In the genomic region with DNA sequence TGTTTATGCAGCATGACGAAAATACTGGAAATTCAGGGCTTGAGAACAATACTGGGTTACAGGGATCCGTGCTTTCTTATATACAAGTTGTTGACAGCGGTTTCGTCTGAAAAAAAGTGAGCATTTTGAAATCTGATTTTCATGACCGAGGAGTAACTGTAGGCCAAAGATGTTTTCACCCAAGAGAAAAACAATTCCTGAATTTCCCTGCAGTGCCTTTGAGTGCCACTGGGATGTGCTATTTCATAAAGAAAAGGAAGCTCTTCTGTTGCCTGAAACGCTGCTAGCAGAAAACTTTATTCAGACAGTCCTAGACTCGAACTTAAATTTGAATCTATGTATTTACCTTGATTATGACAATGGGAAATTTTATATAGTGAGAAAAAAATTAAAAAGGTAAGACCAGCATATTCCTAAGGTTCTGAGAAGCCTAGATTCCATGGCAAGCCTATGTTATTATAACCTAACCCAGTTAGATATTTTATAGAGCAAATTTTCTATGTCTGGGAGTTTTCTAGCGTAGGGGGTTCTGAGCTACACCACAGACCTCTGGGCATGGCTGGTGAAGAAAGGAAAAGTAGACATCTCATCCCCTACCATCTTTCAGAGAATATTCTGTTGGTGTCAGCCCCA, we compare ENCODE assay signal across 8 cellular contexts. TPM values are rescaled to one million over a fixed set of nuclear protein-coding genes. Genes with fewer than 3 reads are reported as not detected.
A peak's percentile ranks its signal among the peaks of the same experiment; 100 is the strongest.
DNase-seq lines count a peak whose midpoint lies in the region; ATAC-seq and TF ChIP-seq lines count a peak whose summit lies in the region.

No MANE protein-coding gene starts in this region.

- no peaks in the 10 kb centered on the region for H3K9me3 ChIP-seq in fibroblast of lung (ENCODE audit: control insufficient read depth, insufficient read depth, low read depth, low read length)

- peaks cover 7% of the 10 kb centered on the region for H3K36me3 Mint-ChIP-seq in nephron progenitor cell (ENCODE audit: low read depth)

- H3K27me3 ChIP-seq in fibroblast of lung (ENCODE audit: control insufficient read depth, insufficient read depth, low read length), result no peaks in the 10 kb centered on the region

- ATAC-seq in Right ventricle myocardium inferior (peak; percentile 67), HG02610 (IDR thresholded peaks at IDR 0.05; ENCODE audit: unreplicated experiment) (peak; percentile 46), HG02763 (IDR thresholded peaks at IDR 0.05; ENCODE audit: unreplicated experiment) (no peak)

- H3K36me3 ChIP-seq in fibroblast of lung (ENCODE audit: control insufficient read depth, insufficient read depth, low read length), result no peaks in the 10 kb centered on the region

- H3K4me3 ChIP-seq in fibroblast of lung (replicated peaks in 1 of 4; ENCODE audit: control extremely low read depth in 1 of 4, insufficient read depth in 1 of 4, low read depth in 3 of 4, low read length in 4 of 4), result no peak overlapping the region

- H3K4me1 ChIP-seq in fibroblast of lung (ENCODE audit: control insufficient read depth, extremely low read depth, insufficient read depth, low read length), result no peaks in the 10 kb centered on the region

- intact Hi-C loops in Right ventricle myocardium inferior (cut with DNase I), result loop anchor here (1.0 to 5.0 kb wide), 4 partner anchors 302 to 987 kb away; no protein-coding TSS in a partner anchor
- intact Hi-C loops in cardiac septum (cut with DNase I), result loop anchor here (2.0 to 5.0 kb wide), 3 partner anchors 360 to 992 kb away; no protein-coding TSS in a partner anchor

- no peak overlapping the region for H3K27ac Mint-ChIP-seq in nephron progenitor cell

- H3K9me3 Mint-ChIP-seq in nephron progenitor cell, result peaks cover 19% of the 10 kb centered on the region

- H3K27ac ChIP-seq in fibroblast of lung (ENCODE audit: insufficient read depth, low read length), result no peak overlapping the region

- TF ChIP-seq CTCF in fibroblast of lung (conservative IDR thresholded peaks at IDR 0.05 in 1 of 2, IDR thresholded peaks at IDR 0.05 in 1 of 2; ENCODE audit: low read depth in 1 of 2, low read length in 2 of 2) (peak; percentile 96 to 98), nephron progenitor cell (IDR thresholded peaks at IDR 0.05) (peak; percentile 87)

- H3K27me3 Mint-ChIP-seq in nephron progenitor cell (ENCODE audit: low read depth, poor library complexity), result no peaks in the 10 kb centered on the region

- no peaks in the 10 kb centered on the region for H3K79me2 ChIP-seq in fibroblast of lung (ENCODE audit: control insufficient read depth, insufficient read depth, low read length)

- peak overlapping the region; percentile 18 for H2AFZ ChIP-seq in fibroblast of lung (ENCODE audit: low read length)

- no peak overlapping the region for H3K9ac ChIP-seq in fibroblast of lung (ENCODE audit: insufficient read depth, low read length)

- H4K20me1 ChIP-seq in fibroblast of lung (ENCODE audit: control insufficient read depth, extremely low read depth, insufficient read depth, low read length), result no peaks in the 10 kb centered on the region

- H3K4me3 Mint-ChIP-seq in nephron progenitor cell, result no peak overlapping the region

- H3K4me1 Mint-ChIP-seq in nephron progenitor cell, result peaks cover 52% of the 10 kb centered on the region

- DNase-seq in Right ventricle myocardium inferior (ENCODE audit: missing footprints) (no peak), cardiac septum (ENCODE audit: low spot score) (no peak), NCI-H2107 treated with DMSO at 0.1 percent for 48 hours (lab: John Stamatoyannopoulos, UW; ENCODE audit: unreplicated experiment) (peak; percentile 88), fibroblast of lung (ENCODE audit: low read depth in 2 of 2) (peak; percentile 55 to 78), nephron progenitor cell (peak; percentile 55)
- peak; percentile 27 for DNase-seq in activated CD4-positive, alpha-beta T cell treated with anti-CD3 and anti-CD28 coated beads for 48 hours

- H3K4me2 ChIP-seq in fibroblast of lung (ENCODE audit: extremely low read depth, insufficient read depth, low read length), result no peak overlapping the region

RNA-seq across cellular contexts. Expression of gene KCNAB1, which starts 30.2 kb away (rescaled TPM):
- total RNA-seq in Right ventricle myocardium inferior, result 3.7 TPM
- total RNA-seq in cardiac septum, result 2.5 TPM
- 0.26 and 0.33 TPM in 2 replicates for total RNA-seq in fibroblast of lung
- polyA plus RNA-seq in fibroblast of lung, result 0.03 and 0.09 TPM in 2 replicates
- 0.25 and 0.29 TPM in 2 replicates for polyA plus RNA-seq in fibroblast of lung (2012)
- not detected in 2 replicates for polyA minus RNA-seq in fibroblast of lung (ENCODE audit: low replicate concordance)

Comparison
In these comparisons a context has a peak if more than half of its experiments do, and no peak if none do; other contexts are left out.
1. DNase-seq: peak in NCI-H2107 treated with DMSO at 0.1 percent for 48 hours (single experiment), activated CD4-positive, alpha-beta T cell treated with anti-CD3 and anti-CD28 coated beads for 48 hours (single experiment), fibroblast of lung (2 of 2) and nephron progenitor cell (single experiment); none in Right ventricle myocardium inferior (single experiment) and cardiac septum (single experiment).